In the genomic region with DNA sequence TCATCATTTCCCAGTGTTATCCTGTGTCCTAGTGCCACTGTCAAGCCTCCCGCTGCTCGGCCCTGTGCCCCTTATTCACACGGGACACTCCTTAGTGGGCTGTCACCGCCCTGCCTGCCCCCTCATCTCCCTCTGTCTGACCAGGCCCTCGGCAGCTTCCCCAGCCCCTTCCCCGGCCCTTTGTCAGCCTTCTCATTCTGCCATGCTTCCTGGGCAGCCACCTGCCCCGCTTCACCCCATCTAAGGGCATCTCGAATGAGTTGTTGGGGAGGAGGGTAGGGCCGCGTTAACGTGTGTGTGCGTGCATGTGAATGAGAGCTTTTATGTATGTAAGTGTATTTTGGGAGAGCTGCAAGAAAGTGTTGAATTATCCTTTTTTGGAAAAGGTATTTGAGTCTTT, we compare ENCODE assay signal across 21 cellular contexts.
"Had no signal": no experiment of that assay in that cellular context is flagged by ENCODE, and none has a peak within 500 bp of the region (broad histone marks: within the 10 kb centered on the region; RNA-seq: fewer than 3 reads in every experiment).

No MANE protein-coding gene starts in this region.

- H3K27me3 ChIP-seq: brain microvascular endothelial cell, esophagus squamous epithelium, gastroesophageal sphincter, heart left ventricle, sigmoid colon, tibial artery had no signal

- H3K4me3 ChIP-seq: coronary artery, esophagus squamous epithelium, gastroesophageal sphincter, heart left ventricle, sigmoid colon, smooth muscle cell, tibial artery had no signal

- H3K27ac ChIP-seq: brain microvascular endothelial cell, coronary artery, esophagus squamous epithelium, gastroesophageal sphincter, heart left ventricle, sigmoid colon, tibial artery had no signal

- H3K9me3 ChIP-seq: esophagus squamous epithelium, gastroesophageal sphincter, heart left ventricle, sigmoid colon, tibial artery had no signal

- ATAC-seq: activated CD8-positive, alpha-beta T cell treated with anti-CD3 and anti-CD28 coated beads, Interleukin-2, amount 10 ng/mL, durations not matched to agents 7 days and 5 days; gastroesophageal sphincter; left colon; natural killer cell treated with Interleukin-12 subunit alpha and Interleukin-12 subunit beta and Interleukin-15 and Interleukin-18, amount 100 ng/mL, for 72 hours; stimulated activated naive CD8-positive, alpha-beta T cell treated with anti-CD3 and anti-CD28 coated beads, Interleukin-15, Interleukin-2, amounts not matched to agents 100 U/mL and 50 U/mL, for 24 hours had no signal

- H3K4me1 ChIP-seq: esophagus squamous epithelium, heart left ventricle, sigmoid colon, tibial artery had no signal

- H3K4me2 ChIP-seq: smooth muscle cell had no signal

- DNase-seq: activated CD4-positive, alpha-beta T cell treated with anti-CD3 and anti-CD28 coated beads, Interleukin-2, amount 10 ng/mL, durations not matched to agents 24 days and 14 days; activated CD8-positive, alpha-beta T cell treated with anti-CD3 and anti-CD28 coated beads, Interleukin-2, amount 10 ng/mL, durations not matched to agents 7 days and 5 days; activated gamma-delta T cell; aorta; brain microvascular endothelial cell; central memory CD4-positive, alpha-beta T cell; endodermal cell; esophagus squamous epithelium; heart left ventricle; islet precursor cell; left colon; nucleus accumbens; sigmoid colon; stimulated activated CD4-positive, alpha-beta T cell treated with anti-CD3 and anti-CD28 coated beads, Interleukin-2, amount 100 ng/mL, for 48 hours; stimulated activated CD8-positive, alpha-beta memory T cell treated with anti-CD3 and anti-CD28 coated beads, Interleukin-4, amount 100 ng/mL, for 48 hours; stimulated activated naive CD8-positive, alpha-beta T cell treated with anti-CD3 and anti-CD28 coated beads, Interleukin-15, Interleukin-2, amounts not matched to agents 100 U/mL and 50 U/mL, for 24 hours; tibial artery had no signal
